In genomic region chr14:34980337-34980900, GRCh38 we compare ENCODE assay signal across 2 cellular contexts.
TF ChIP-seq lines count a peak whose summit lies in the region.

No MANE protein-coding gene starts in this region.

TF ChIP-seq in SK-N-SH, 30 proteins besides CTCF, POLR2A, EP300 and RAD21 (continued from another document):
- no peak for TF ChIP-seq REST (IDR thresholded peaks at IDR 0.05; ENCODE audit: low read depth, low read length)
- no peak for TF ChIP-seq FOSL2 (IDR thresholded peaks at IDR 0.05; ENCODE audit: borderline replicate concordance, low read depth)
- TF ChIP-seq GABPA (IDR thresholded peaks at IDR 0.05; ENCODE audit: low read depth): no peak
- TF ChIP-seq USF2 (IDR thresholded peaks at IDR 0.05; ENCODE audit: borderline replicate concordance, low read depth, low read length): no peak

TF ChIP-seq in SK-N-SH treated with all-trans-retinoic acid at 6 μM for 48 hours, 23 proteins besides CTCF, POLR2A, EP300 and RAD21 (continued from another document):
- TF ChIP-seq CREB5 (CRISPR knock-in tag; IDR thresholded peaks at IDR 0.05; ENCODE audit: low read depth) (no peak), CSDC2 (CRISPR knock-in tag; IDR thresholded peaks at IDR 0.05) (no peak), ARNTL (CRISPR knock-in tag; IDR thresholded peaks at IDR 0.05; ENCODE audit: borderline replicate concordance, low read depth) (no peak), TSHZ2 (CRISPR knock-in tag; IDR thresholded peaks at IDR 0.05) (no peak)
